ENCODE assay signal across 1 cellular context in the genomic region with DNA sequence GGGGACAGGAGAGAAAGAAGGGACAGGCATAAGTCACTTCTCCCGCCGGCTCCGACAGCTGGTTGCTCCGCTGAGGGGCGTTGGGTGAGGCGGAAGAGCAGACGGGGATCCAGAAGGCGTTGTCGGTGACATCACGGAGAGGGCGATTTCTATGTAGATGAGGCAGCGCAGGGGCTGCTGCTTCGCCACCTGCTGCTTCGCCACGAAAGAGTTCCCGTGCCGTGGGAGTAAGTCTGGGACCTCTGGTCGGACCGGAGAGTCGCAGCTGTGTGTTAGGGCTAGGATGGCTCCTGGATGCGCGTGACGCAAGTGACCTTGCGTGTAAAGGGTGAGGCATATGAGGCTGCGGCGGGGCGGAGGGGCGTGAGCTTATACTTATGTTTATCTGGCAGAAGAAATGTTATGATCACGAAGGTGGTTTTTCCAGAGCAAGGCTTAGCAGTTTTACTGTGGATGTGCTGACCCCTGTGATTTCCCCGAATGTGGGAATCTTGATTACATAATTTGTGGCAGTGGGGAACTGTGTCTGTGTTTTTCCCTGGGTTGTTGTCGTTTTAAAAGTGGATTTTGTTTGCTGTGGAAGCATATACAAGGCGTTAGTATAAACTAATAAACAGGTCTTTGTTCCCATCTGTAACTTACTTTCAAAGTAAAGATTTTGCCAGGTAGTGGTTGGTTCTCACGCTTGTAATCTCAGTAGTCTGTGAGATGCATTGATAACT.
A peak's percentile ranks its signal among the peaks of the same experiment; 100 is the strongest.
TF ChIP-seq lines count a peak whose summit lies in the region.

No MANE protein-coding gene starts in this region.

TF ChIP-seq in H1, 55 proteins besides CTCF, POLR2A, EP300 and RAD21:
- TF ChIP-seq TBP (IDR thresholded peaks at IDR 0.05; ENCODE audit: low read depth, low read length): peak; percentile 97
- TF ChIP-seq TCF12 (IDR thresholded peaks at IDR 0.05; ENCODE audit: low read depth, low read length): 0 out of 2 replicates have a peak, but pooled peaks have one; percentile 33
- peak in 1 of 2 experiments; percentile 97; a peak in 2 of 4 replicates for TF ChIP-seq HDAC2 (IDR thresholded peaks at IDR 0.05; ENCODE audit: borderline replicate concordance in 1 of 2, low read depth in 2 of 2, low read length in 2 of 2)
- peak; percentile 61; the same call in 1 of the 2 replicates for TF ChIP-seq EGR1 (IDR thresholded peaks at IDR 0.05; ENCODE audit: borderline replicate concordance, low read depth, low read length)
- peak; percentile 94 for TF ChIP-seq TAF7 (optimal IDR thresholded peaks at IDR 0.05; ENCODE audit: borderline replicate concordance, low read depth, low read length)
- TF ChIP-seq POLR2AphosphoS5 (IDR thresholded peaks at IDR 0.05; ENCODE audit: low read depth, low read length): peak; percentile 100
- TF ChIP-seq TEAD4 (IDR thresholded peaks at IDR 0.05; ENCODE audit: low read depth, low read length): 0 out of 2 replicates have a peak, but pooled peaks have one; percentile 41
- TF ChIP-seq SIN3A (conservative IDR thresholded peaks at IDR 0.05 in 1 of 2, IDR thresholded peaks at IDR 0.05 in 1 of 2; ENCODE audit: low read depth in 1 of 2, low read length in 2 of 2): peak in 1 of 2 experiments; percentile 53; a peak in 1 of 4 replicates
- peak; percentile 99 for TF ChIP-seq GTF2F1 (IDR thresholded peaks at IDR 0.05; ENCODE audit: borderline replicate concordance, low read depth, low read length)
- peak; percentile 72 for TF ChIP-seq CREB1 (IDR thresholded peaks at IDR 0.05)
- TF ChIP-seq SP1 (IDR thresholded peaks at IDR 0.05; ENCODE audit: low read depth, low read length): peak; percentile 60; the same call in 1 of the 2 replicates
- TF ChIP-seq, protein P1, sequence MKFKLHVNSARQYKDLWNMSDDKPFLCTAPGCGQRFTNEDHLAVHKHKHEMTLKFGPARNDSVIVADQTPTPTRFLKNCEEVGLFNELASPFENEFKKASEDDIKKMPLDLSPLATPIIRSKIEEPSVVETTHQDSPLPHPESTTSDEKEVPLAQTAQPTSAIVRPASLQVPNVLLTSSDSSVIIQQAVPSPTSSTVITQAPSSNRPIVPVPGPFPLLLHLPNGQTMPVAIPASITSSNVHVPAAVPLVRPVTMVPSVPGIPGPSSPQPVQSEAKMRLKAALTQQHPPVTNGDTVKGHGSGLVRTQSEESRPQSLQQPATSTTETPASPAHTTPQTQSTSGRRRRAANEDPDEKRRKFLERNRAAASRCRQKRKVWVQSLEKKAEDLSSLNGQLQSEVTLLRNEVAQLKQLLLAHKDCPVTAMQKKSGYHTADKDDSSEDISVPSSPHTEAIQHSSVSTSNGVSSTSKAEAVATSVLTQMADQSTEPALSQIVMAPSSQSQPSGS (IDR thresholded peaks at IDR 0.05; ENCODE audit: low read length): peak; percentile 85; the same call in 1 of the 2 replicates
- peak; percentile 63; the same call in 1 of the 2 replicates for TF ChIP-seq BACH1 (IDR thresholded peaks at IDR 0.05; ENCODE audit: low read length)
